ENCODE assay signal across 8 cellular contexts in the genomic region with DNA sequence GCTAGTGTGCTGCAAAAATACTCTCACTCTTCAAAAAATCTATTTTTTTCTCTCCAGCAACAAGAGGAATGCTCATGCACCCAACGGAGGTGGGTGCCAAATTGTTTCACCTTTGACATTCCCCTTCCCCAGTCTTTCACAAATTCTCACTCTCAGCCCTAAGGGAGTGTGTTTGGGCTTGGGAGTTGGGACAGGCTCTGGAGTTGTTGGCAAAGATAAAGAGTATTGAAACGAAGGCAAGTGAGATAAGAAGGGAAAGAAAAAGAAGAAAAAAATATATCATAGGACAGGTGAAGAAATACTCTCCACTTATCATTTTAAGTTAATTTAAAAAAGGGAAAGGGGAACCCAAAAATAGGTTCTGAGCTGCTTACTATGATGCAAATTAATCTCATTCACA.
"Had no signal": no experiment of that assay in that cellular context is flagged by ENCODE, and none has a peak within 500 bp of the region (broad histone marks: within the 10 kb centered on the region; RNA-seq: fewer than 3 reads in every experiment).

No MANE protein-coding gene starts in this region.

- H3K4me3 Mint-ChIP-seq: HFFc6 had no signal

- H3K27ac ChIP-seq: KMS-11 had no signal

- H3K9me3 Mint-ChIP-seq: HFFc6 had no signal

- H3K4me2 ChIP-seq: KMS-11 had no signal

- H3K9ac ChIP-seq: KMS-11 had no signal

- DNase-seq: GOT3, H7, HCEC 1CT, HFFc6, IMR-90, Karpas-422, KBM-7 had no signal

- H3K27ac Mint-ChIP-seq: HFFc6 had no signal
